8 cellular contexts compared by ENCODE assay signal in the genomic region with DNA sequence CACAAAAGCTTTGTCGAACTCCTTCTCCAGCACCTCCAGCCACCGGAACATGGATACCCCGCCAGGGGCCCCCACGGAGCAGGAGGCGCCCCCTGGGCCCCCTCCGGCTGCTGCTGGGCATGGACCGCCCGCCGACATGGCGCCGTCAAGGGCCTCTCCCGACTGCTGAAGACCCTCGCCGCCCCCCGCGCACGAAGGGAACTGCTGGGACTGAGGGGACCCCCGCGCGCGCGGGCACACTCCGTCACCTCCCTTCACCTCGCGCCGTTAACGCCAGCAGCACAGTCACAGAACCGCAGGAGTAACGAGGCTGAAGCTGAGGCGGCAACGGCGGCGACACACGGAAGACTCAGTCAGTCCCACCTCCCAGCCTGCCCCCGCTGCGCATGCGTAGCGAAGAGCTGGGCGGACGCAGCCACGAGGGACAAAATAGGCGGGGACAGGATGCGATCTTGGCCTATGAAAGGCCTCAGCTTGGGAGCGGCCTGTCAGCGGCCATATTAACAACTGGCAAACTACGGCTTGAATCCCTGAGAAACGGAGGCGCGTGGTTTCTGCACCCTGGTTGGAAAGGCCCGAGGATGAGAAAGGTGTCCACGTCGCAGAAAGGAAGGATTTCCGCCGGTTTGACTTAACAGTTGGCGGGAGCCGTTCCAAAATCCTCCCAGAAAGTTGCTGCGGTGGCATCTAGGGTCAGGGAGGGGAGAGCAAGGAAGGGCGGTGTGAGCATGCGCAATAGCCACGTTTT. TPM values are rescaled to one million over a fixed set of nuclear protein-coding genes. Genes with fewer than 3 reads are reported as not detected.
DNase-seq lines count a peak whose midpoint lies in the region; ATAC-seq, FAIRE-seq and TF ChIP-seq lines count a peak whose summit lies in the region.

A gene (minus strand): TSS at position 361 of the 748 bp plus-strand sequence. CDS start 223 bp downstream, at position 138.

- DNase-seq in GM12891 (ENCODE audit: insufficient read length, low spot score), result peak; percentile 85
- DNase-seq in NCI-H1436 treated with DMSO at 0.1 percent for 48 hours (lab: John Stamatoyannopoulos, UW), result peak; percentile 79
- peak; percentile 83 to 97 (median 94) for DNase-seq in T-cell
- DNase-seq in amniotic epithelial cell (ENCODE audit: low read depth), result peak; percentile 97
- peak; percentile 95 to 96 for DNase-seq in heart right ventricle
- DNase-seq in posterior cingulate gyrus, result peak; percentile 94 to 99 (median 96)
- peak; percentile 96 to 97 for DNase-seq in upper lobe of left lung

- peak; percentile 91 for ATAC-seq in HG02840 (IDR thresholded peaks at IDR 0.05; ENCODE audit: low FRiP score, unreplicated experiment)
- peak; percentile 95 to 97 (median 96) for ATAC-seq in T-cell (replicated peaks in 1 of 4)
- peak; percentile 99 to 100 (median 100) for ATAC-seq in heart right ventricle
- ATAC-seq in upper lobe of left lung (ENCODE audit: low FRiP score in 2 of 2), result peak; percentile 100

- H3K4me1 ChIP-seq in heart right ventricle (peaks cover 0 to 39% (median 29%) of the 10 kb centered on the region in 9 donors), upper lobe of left lung (peaks cover 21 to 28% (median 23%) of the 10 kb centered on the region in 4 donors)

- CTCF ChIA-PET in T-cell (lab: Charles Lee), result interaction anchor here (0.6 to 2.7 kb wide), 10 partner anchors 14 to 936 kb away, joined by 3 to 14 read pairs (median 4); no protein-coding TSS in a partner anchor

- peak within 1 kb of the TSS; percentile 94 to 100 (median 98) for H3K4me3 Mint-ChIP-seq in T-cell

- FAIRE-seq in GM12891 (lab: Jason Lieb, UNC), result peak; percentile 96

- TF ChIP-seq EP300 in upper lobe of left lung (IDR thresholded peaks at IDR 0.05), result peak in 1 of 4 donors; percentile 20

- peak within 1 kb of the TSS; percentile 99 for H3K27ac Mint-ChIP-seq in T-cell

- H3K9me3 ChIP-seq in heart right ventricle, result peaks cover 0 to 4% (median 0%) of the 10 kb centered on the region in 11 donors
- no peaks in the 10 kb centered on the region for H3K9me3 ChIP-seq in upper lobe of left lung

- intact Hi-C loops in heart right ventricle (cut with DNase I), result loop anchor here in 7 of 10 donors (2.0 to 10.0 kb wide), 11 partner anchors 48 to 1290 kb away; a partner anchor contains a TSS
- intact Hi-C loops in posterior cingulate gyrus (cut with DNase I), result loop anchor here (1.0 to 5.0 kb wide), 2 partner anchors 73 to 120 kb away; a partner anchor contains a TSS

- POLR2A ChIA-PET in T-cell (lab: Charles Lee), result interaction anchor here (0.5 to 1.4 kb wide), 4 partner anchors 54 to 922 kb away, joined by 3 to 5 read pairs (median 3); no protein-coding TSS in a partner anchor

- peaks cover 11% of the 10 kb centered on the region for H3K36me3 Mint-ChIP-seq in T-cell

- H3K27me3 ChIP-seq in heart right ventricle (no peaks in the 10 kb centered on the region), upper lobe of left lung (no peaks in the 10 kb centered on the region)

- H3K36me3 ChIP-seq in heart right ventricle (peaks cover 0 to 12% (median 0%) of the 10 kb centered on the region in 9 donors), upper lobe of left lung (peaks cover 0 to 2% (median 0%) of the 10 kb centered on the region in 4 donors)

- H3K4me3 ChIP-seq in heart right ventricle, result peak within 1 kb of the TSS; percentile 68 to 99 (median 92)
- H3K4me3 ChIP-seq in upper lobe of left lung, result peak within 1 kb of the TSS; percentile 69 to 96 (median 90)

- peak in 4 of 9 donors; percentile 9 to 42 (median 28) for TF ChIP-seq CTCF in heart right ventricle (IDR thresholded peaks at IDR 0.05)
- TF ChIP-seq CTCF in upper lobe of left lung (IDR thresholded peaks at IDR 0.05), result peak in 3 of 6 experiments; percentile 11 to 37 (median 29)

- 0 to 1% methylated on average over 60 of the region's 60 CpGs for WGBS in heart right ventricle, 2 donors
- WGBS in upper lobe of left lung, 2 donors, result 0% methylated on average over 12 to 54 of the region's 60 CpGs

- peaks cover 0 to 4% (median 0%) of the 10 kb centered on the region in 3 donors for H3K9me3 Mint-ChIP-seq in T-cell

- H3K27me3 Mint-ChIP-seq in T-cell, result peaks cover 0 to under 1% of the 10 kb centered on the region in 2 donors

- peaks cover 44 to 51% (median 49%) of the 10 kb centered on the region in 3 donors for H3K4me1 Mint-ChIP-seq in T-cell

- TF ChIP-seq POLR2A in GM12891 (IDR thresholded peaks at IDR 0.05; ENCODE audit: low read depth, low read length) (peak; percentile 87), upper lobe of left lung (IDR thresholded peaks at IDR 0.05) (peak in 3 of 4 donors; percentile 76 to 91 (median 81))

- H3K27ac ChIP-seq in heart right ventricle (peak within 1 kb of the TSS; percentile 81 to 94 (median 92)), upper lobe of left lung (peak within 1 kb of the TSS; percentile 87 to 93 (median 90))

TF ChIP-seq in GM12891, 5 proteins besides CTCF, POLR2A, EP300 and RAD21:
- no peak for TF ChIP-seq SPI1 (IDR thresholded peaks at IDR 0.05; ENCODE audit: low read depth, low read length)
- TF ChIP-seq POLR2AphosphoS5 (IDR thresholded peaks at IDR 0.05; ENCODE audit: low read depth, low read length), result peak; percentile 92
TF ChIP-seq in GM12891: peak in this region for 1.

RNA-seq across cellular contexts. Expression of the gene that starts here (rescaled TPM):
- 11.3 TPM for polyA plus RNA-seq in GM12891 (2012; ENCODE audit: low read depth, missing spikeins)
- 10 to 100 TPM; 20.8 to 30.2 (median 27.5) TPM for total RNA-seq in T-cell
- 10 to 100 TPM; 16.7 to 32.8 (median 24.3) TPM for total RNA-seq in heart right ventricle
- 10 to 100 TPM; 11.1 to 21.4 TPM for polyA plus RNA-seq in heart right ventricle
- 10 to 100 TPM in 5 of 6 donors, 1 to 10 TPM in 1; 8.4 to 34.8 (median 19.6) TPM for total RNA-seq in upper lobe of left lung

Comparison
In these comparisons a context has a peak if more than half of its experiments do, and no peak if none do; other contexts are left out.
1. Peak in every context shown above with its lines: DNase-seq, ATAC-seq, H3K4me3 ChIP-seq and H3K27ac ChIP-seq.